Comparison of ENCODE assay signal across 1 cellular context in the genomic region with DNA sequence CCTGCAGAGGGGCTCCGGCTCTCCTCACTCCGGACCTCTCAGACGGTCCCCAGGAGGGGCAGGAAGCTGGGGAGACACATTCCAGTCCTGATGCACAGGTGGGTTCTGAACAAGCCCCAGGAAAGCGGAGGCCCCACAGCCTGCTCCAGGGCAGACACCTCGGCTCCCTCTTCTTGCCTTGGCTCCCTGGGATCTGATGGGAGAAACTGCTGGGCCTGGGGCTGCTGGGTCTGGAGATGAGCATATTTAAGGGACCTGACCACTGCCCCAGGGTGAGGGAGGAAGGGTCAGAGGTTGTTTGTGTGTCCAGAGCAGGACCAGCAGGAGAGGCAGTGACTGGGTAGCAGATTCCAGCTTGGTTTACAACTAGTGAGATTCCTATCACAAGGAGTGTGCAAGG.
TF ChIP-seq lines count a peak whose summit lies in the region.

No MANE protein-coding gene starts in this region.

TF ChIP-seq in HCT116, 20 proteins besides CTCF, POLR2A, EP300 and RAD21 (continued from another document):
- TF ChIP-seq REST (IDR thresholded peaks at IDR 0.05; ENCODE audit: low read depth) = no peak
TF ChIP-seq in HCT116: peak in this region for 0.
